Comparison of ENCODE assay signal across 9 cellular contexts in genomic region chr12:11839093-11839641, GRCh38.
DNase-seq lines count a peak whose midpoint lies in the region; ATAC-seq and TF ChIP-seq lines count a peak whose summit lies in the region.
"Had no signal": no experiment of that assay in that cellular context is flagged by ENCODE, and none has a peak within 500 bp of the region (broad histone marks: within the 10 kb centered on the region; RNA-seq: fewer than 3 reads in every experiment).

No MANE protein-coding gene starts in this region.

- DNase-seq in NCI-H1092 treated with DMSO at 0.1 percent for 48 hours (lab: John Stamatoyannopoulos, UW) (peak; percentile 97), astrocyte of the cerebellum (ENCODE audit: low read depth) (peak; percentile 53), lung (ENCODE audit: low spot score) (no peak), NCI-H1417 treated with DMSO at 0.1 percent for 48 hours (lab: John Stamatoyannopoulos, UW) (no peak)
- no peak for DNase-seq in CD4-positive, alpha-beta memory T cell

- H3K36me3 Mint-ChIP-seq in stimulated activated memory B cell treated with anti-CD40 and anti-IgM and Interleukin-4, amounts not matched to agents 10 μg/mL and 1 μg/mL and 100 μg/mL, for 72 hours = peaks cover 60% of the 10 kb centered on the region
- H3K36me3 Mint-ChIP-seq in CD4-positive, alpha-beta memory T cell = peaks cover 47 to 51% of the 10 kb centered on the region in 2 donors

- H3K4me1 Mint-ChIP-seq in stimulated activated memory B cell treated with anti-CD40 and anti-IgM and Interleukin-4, amounts not matched to agents 10 μg/mL and 1 μg/mL and 100 μg/mL, for 72 hours = peaks cover 69% of the 10 kb centered on the region
- H3K4me1 Mint-ChIP-seq in CD4-positive, alpha-beta memory T cell = peaks cover 23 to 48% (median 35%) of the 10 kb centered on the region in 4 donors

- H3K4me3 ChIP-seq in ACC112 (ENCODE audit: low read depth, low read length) = no peak overlapping the region
- H3K4me3 ChIP-seq in astrocyte of the cerebellum (ENCODE audit: low read depth, low read length) = no peak overlapping the region
- H3K4me3 ChIP-seq in lung = no peak overlapping the region
- H3K4me3 ChIP-seq in CD4-positive, alpha-beta memory T cell (ENCODE audit: low read length in 2 of 2) = no peak overlapping the region

- CTCF ChIA-PET in CD4-positive, alpha-beta memory T cell (lab: Charles Lee; ENCODE audit: partially characterized antibody) = no interaction called here

- peaks cover 26% of the 10 kb centered on the region for H3K4me1 ChIP-seq in ACC112 (ENCODE audit: control insufficient read depth, insufficient read depth, low read length, unreplicated experiment)
- H3K4me1 ChIP-seq in lung (ENCODE audit: control insufficient read depth in 2 of 2, insufficient read depth in 2 of 2, low read length in 2 of 2) = peaks cover 19 to 21% of the 10 kb centered on the region in 2 donors
- peaks cover 19% of the 10 kb centered on the region for H3K4me1 ChIP-seq in CD4-positive, alpha-beta memory T cell (ENCODE audit: insufficient read depth, low read length)

- H3K27ac Mint-ChIP-seq in stimulated activated memory B cell treated with anti-CD40 and anti-IgM and Interleukin-4, amounts not matched to agents 10 μg/mL and 1 μg/mL and 100 μg/mL, for 72 hours = no peak overlapping the region
- H3K27ac Mint-ChIP-seq in CD4-positive, alpha-beta memory T cell = peak overlapping the region in 1 of 7 donors; percentile 68

- no peaks in the 10 kb centered on the region for H3K27me3 Mint-ChIP-seq in stimulated activated memory B cell treated with anti-CD40 and anti-IgM and Interleukin-4, amounts not matched to agents 10 μg/mL and 1 μg/mL and 100 μg/mL, for 72 hours
- H3K27me3 Mint-ChIP-seq in CD4-positive, alpha-beta memory T cell = no peaks in the 10 kb centered on the region
- H3K27me3 Mint-ChIP-seq: central memory CD8-positive, alpha-beta T cell had no signal

- H3K27ac ChIP-seq in ACC112 (ENCODE audit: low read depth, low read length) (peak overlapping the region; percentile 54; the same call in 1 of the 2 replicates), lung (ENCODE audit: low read depth in 1 of 2, low read length in 1 of 2) (peak overlapping the region; percentile 28 to 89)
- no peak overlapping the region for H3K27ac ChIP-seq in CD4-positive, alpha-beta memory T cell (ENCODE audit: low read depth, low read length)

- in situ Hi-C loops in astrocyte of the cerebellum (cut with HindIII; ENCODE audit: low sequenced_read_pairs) = no loop called here

- H3K27me3 ChIP-seq in ACC112 (ENCODE audit: insufficient read depth, low read length) (no peaks in the 10 kb centered on the region), lung (ENCODE audit: control insufficient read depth, insufficient read depth) (no peaks in the 10 kb centered on the region)
- H3K27me3 ChIP-seq in CD4-positive, alpha-beta memory T cell (ENCODE audit: insufficient read depth, low read length) = no peaks in the 10 kb centered on the region

- H3K36me3 ChIP-seq in ACC112 (ENCODE audit: insufficient read depth, low read length) = peaks cover 7% of the 10 kb centered on the region; the same call in 1 of the 2 replicates
- H3K36me3 ChIP-seq in lung (ENCODE audit: control insufficient read depth in 2 of 2, insufficient read depth in 2 of 2, low read length in 2 of 2) = peaks cover 0 to 9% of the 10 kb centered on the region in 2 donors
- peaks cover 13% of the 10 kb centered on the region for H3K36me3 ChIP-seq in CD4-positive, alpha-beta memory T cell (ENCODE audit: insufficient read depth, low read length)

- H3K4me3 Mint-ChIP-seq in stimulated activated memory B cell treated with anti-CD40 and anti-IgM and Interleukin-4, amounts not matched to agents 10 μg/mL and 1 μg/mL and 100 μg/mL, for 72 hours = no peak overlapping the region
- H3K4me3 Mint-ChIP-seq in CD4-positive, alpha-beta memory T cell = no peak overlapping the region
- H3K4me3 Mint-ChIP-seq: central memory CD8-positive, alpha-beta T cell had no signal

- H3K9me3 Mint-ChIP-seq in stimulated activated memory B cell treated with anti-CD40 and anti-IgM and Interleukin-4, amounts not matched to agents 10 μg/mL and 1 μg/mL and 100 μg/mL, for 72 hours = no peaks in the 10 kb centered on the region
- H3K9me3 Mint-ChIP-seq in CD4-positive, alpha-beta memory T cell = no peaks in the 10 kb centered on the region
- H3K9me3 Mint-ChIP-seq: central memory CD8-positive, alpha-beta T cell had no signal

- intact Hi-C loops in CD4-positive, alpha-beta memory T cell (cut with micrococcal nuclease) = no loop called here

- H3K79me2 ChIP-seq in ACC112 (ENCODE audit: control insufficient read depth, insufficient read depth, low read length, unreplicated experiment) = no peaks in the 10 kb centered on the region

- ATAC-seq in lung (ENCODE audit: insufficient read depth, low FRiP score) = peak; percentile 32
- ATAC-seq in stimulated activated memory B cell treated with anti-CD40 and anti-IgM and Interleukin-4, amounts not matched to agents 10 μg/mL and 1 μg/mL and 100 μg/mL, for 72 hours = no peak
- no peak for ATAC-seq in HG03175 (IDR thresholded peaks at IDR 0.05; ENCODE audit: unreplicated experiment)

- WGBS in lung, 2 donors = 35 to 41% methylated on average over 8 of the region's 8 CpGs

- no peak overlapping the region for H2AFZ ChIP-seq in ACC112 (ENCODE audit: low read length, unreplicated experiment)

- no peaks in the 10 kb centered on the region for H3K9me3 ChIP-seq in lung (ENCODE audit: control insufficient read depth in 2 of 2, insufficient read depth in 1 of 2, low read length in 1 of 2)
- H3K9me3 ChIP-seq in CD4-positive, alpha-beta memory T cell (ENCODE audit: control insufficient read depth in 1 of 2, low read length in 2 of 2) = no peaks in the 10 kb centered on the region

- no peak for TF ChIP-seq CTCF in astrocyte of the cerebellum (IDR thresholded peaks at IDR 0.05; ENCODE audit: low read depth, low read length, missing control alignments)
- TF ChIP-seq CTCF in lung (IDR thresholded peaks at IDR 0.05; ENCODE audit: control extremely low read depth, extremely low read depth) = no peak

- POLR2A ChIA-PET in CD4-positive, alpha-beta memory T cell (lab: Charles Lee; ENCODE audit: partially characterized antibody) = no interaction called here

Comparison
In these comparisons a context has a peak if more than half of its experiments do, and no peak if none do; other contexts are left out.
1. DNase-seq: peak in NCI-H1092 treated with DMSO at 0.1 percent for 48 hours (single experiment) and astrocyte of the cerebellum (single experiment); none in lung (single experiment), NCI-H1417 treated with DMSO at 0.1 percent for 48 hours (single experiment) and CD4-positive, alpha-beta memory T cell (0 of 5).